ENCODE assay signal across 16 cellular contexts in genomic region chr5:3736926-3737325, GRCh38.
"Had no signal": no experiment of that assay in that cellular context is flagged by ENCODE, and none has a peak within 500 bp of the region (broad histone marks: within the 10 kb centered on the region; RNA-seq: fewer than 3 reads in every experiment).

No MANE protein-coding gene starts in this region.

- H3K36me3 Mint-ChIP-seq: naive thymus-derived CD8-positive, alpha-beta T cell had no signal

- H3K9me3 ChIP-seq: esophagus muscularis mucosa, gastroesophageal sphincter had no signal

- H3K4me1 ChIP-seq: gastroesophageal sphincter, spleen had no signal

- H3K36me3 ChIP-seq: esophagus muscularis mucosa, gastroesophageal sphincter, spleen had no signal

- H3K27me3 ChIP-seq: esophagus muscularis mucosa, spleen had no signal

- H3K27ac ChIP-seq: coronary artery, dorsolateral prefrontal cortex, epithelial cell of prostate, esophagus muscularis mucosa, gastroesophageal sphincter, spleen had no signal

- H3K27me3 Mint-ChIP-seq: naive thymus-derived CD8-positive, alpha-beta T cell had no signal

- H3K4me3 ChIP-seq: coronary artery, esophagus muscularis mucosa, gastroesophageal sphincter, mucosa of descending colon, spleen had no signal

- ATAC-seq: gastroesophageal sphincter; left lobe of liver; mucosa of descending colon; naive thymus-derived CD8-positive, alpha-beta T cell; right cardiac atrium had no signal

- DNase-seq: dorsolateral prefrontal cortex; effector memory CD4-positive, alpha-beta T cell; glutamatergic neuron; islet precursor cell; mucosa of descending colon; naive thymus-derived CD8-positive, alpha-beta T cell; right cardiac atrium; spleen; stimulated activated CD4-positive, alpha-beta T cell treated with anti-CD3 and anti-CD28 coated beads, Interleukin-2, amount 100 ng/mL, for 24 hours; stimulated activated naive CD4-positive, alpha-beta T cell treated with Interleukin-2 at 50 U/mL for 16 hours; trophoblast cell had no signal

- H3K4me3 Mint-ChIP-seq: naive thymus-derived CD8-positive, alpha-beta T cell had no signal
